28 cellular contexts compared by ENCODE assay signal in genomic region chr4:70364002-70364401, GRCh38. TPM values are rescaled to one million over a fixed set of nuclear protein-coding genes. Genes with fewer than 3 reads are reported as not detected.
DNase-seq lines count a peak whose midpoint lies in the region; ATAC-seq, FAIRE-seq and TF ChIP-seq lines count a peak whose summit lies in the region.
"Had no signal": no experiment of that assay in that cellular context is flagged by ENCODE, and none has a peak within 500 bp of the region (broad histone marks: within the 10 kb centered on the region; RNA-seq: fewer than 3 reads in every experiment).

No MANE protein-coding gene starts in this region.

- no peak overlapping the region for H3K27ac ChIP-seq in OCI-LY3 (ENCODE audit: low read length)
- H3K27ac ChIP-seq: BLaER1, HL-60, KMS-11, PC-9, SJSA1 had no signal

- H3K9me3 ChIP-seq in OCI-LY3 (ENCODE audit: insufficient read depth, low read length), result no peaks in the 10 kb centered on the region
- H3K9me3 ChIP-seq: BLaER1, SJSA1 had no signal

- H3K9ac ChIP-seq in OCI-LY3 (ENCODE audit: low read length), result no peak overlapping the region
- H3K9ac ChIP-seq: BLaER1, KMS-11 had no signal

- DNase-seq in GM12891 (ENCODE audit: insufficient read length, low spot score) (no peak), LoVo (ENCODE audit: low spot score) (no peak), GDM1 (lab: John Stamatoyannopoulos, UW) (no peak), NCI-H187 treated with DMSO at 0.1 percent for 48 hours (lab: John Stamatoyannopoulos, UW) (no peak)
- DNase-seq: 8988T; ACHN; CD4-positive, CD25-positive, alpha-beta regulatory T cell; DMS153; DND-41; NCI-H1092 treated with DMSO at 0.1 percent for 48 hours; NCI-H1436; NCI-H187; NCI-H2171 treated with DMSO at 0.1 percent for 48 hours; NCI-H345; NCI-H510A treated with DMSO at 0.1 percent for 48 hours; PC-9; Right ventricle myocardium superior; T-helper 2 cell had no signal

- peaks cover 39% of the 10 kb centered on the region for H3K4me1 ChIP-seq in OCI-LY3 (ENCODE audit: low read length)
- H3K4me1 ChIP-seq: BLaER1, SJSA1 had no signal

- H3K27me3 ChIP-seq in OCI-LY3 (ENCODE audit: low read depth, low read length), result no peaks in the 10 kb centered on the region
- H3K27me3 ChIP-seq: BLaER1, SJSA1 had no signal

- no peak for TF ChIP-seq POLR2A in GM12891 (IDR thresholded peaks at IDR 0.05; ENCODE audit: low read depth, low read length)

- no peak overlapping the region for H2AFZ ChIP-seq in OCI-LY3 (ENCODE audit: low read depth, low read length)
- H2AFZ ChIP-seq: PC-9 had no signal

- no peak for FAIRE-seq in GM12891 (lab: Jason Lieb, UNC)
- FAIRE-seq: H54 had no signal

- peak; percentile 63 for ATAC-seq in GM19463 (IDR thresholded peaks at IDR 0.05; ENCODE audit: unreplicated experiment)
- peak; percentile 61 for ATAC-seq in HG03060 (IDR thresholded peaks at IDR 0.05; ENCODE audit: low read depth, unreplicated experiment)
- ATAC-seq in GM19395 (IDR thresholded peaks at IDR 0.05; ENCODE audit: unreplicated experiment), result no peak

- H3K79me2 ChIP-seq in OCI-LY3 (ENCODE audit: low read length), result no peaks in the 10 kb centered on the region

- H3K4me2 ChIP-seq in OCI-LY3 (ENCODE audit: low read length), result peak overlapping the region; percentile 59
- H3K4me2 ChIP-seq: BLaER1, KMS-11, PC-9 had no signal

- H3K4me3 ChIP-seq in OCI-LY3 (ENCODE audit: low read length), result 0 out of 2 replicates have a peak overlapping the region, but pooled peaks have one; percentile 26
- H3K4me3 ChIP-seq: BLaER1, PC-9, SJSA1 had no signal

- TF ChIP-seq CTCF in OCI-LY3 (IDR thresholded peaks at IDR 0.05; ENCODE audit: low read depth, low read length), result no peak

- H4K20me1 ChIP-seq in OCI-LY3 (ENCODE audit: insufficient read depth, low read length), result no peaks in the 10 kb centered on the region
- H4K20me1 ChIP-seq: BLaER1 had no signal

- H3K36me3 ChIP-seq in OCI-LY3 (replicated peaks; ENCODE audit: low read depth, low read length), result no peaks in the 10 kb centered on the region
- H3K36me3 ChIP-seq: BLaER1, SJSA1 had no signal

TF ChIP-seq in GM12891, 5 proteins besides CTCF, POLR2A, EP300 and RAD21:
- TF ChIP-seq PAX5 (IDR thresholded peaks at IDR 0.05; ENCODE audit: insufficient read depth, low read length, severe bottlenecking) (no peak), POU2F2 (IDR thresholded peaks at IDR 0.05; ENCODE audit: low read depth, low read length) (no peak), SPI1 (IDR thresholded peaks at IDR 0.05; ENCODE audit: low read depth, low read length) (peak; percentile 49), POLR2AphosphoS5 (IDR thresholded peaks at IDR 0.05; ENCODE audit: low read depth, low read length) (no peak), TAF1 (IDR thresholded peaks at IDR 0.05; ENCODE audit: low read depth, low read length) (no peak)

RNA-seq across cellular contexts. Expression of gene SMR3A, which starts 3.4 kb away (rescaled TPM):
- not detected for polyA plus RNA-seq in GM12891 (2012; ENCODE audit: low read depth, missing spikeins)
- polyA plus RNA-seq: CD4-positive, CD25-positive, alpha-beta regulatory T cell; IgD-negative memory B cell had no signal

RNA-seq across cellular contexts. Expression of gene SMR3B, which starts 18.9 kb away (rescaled TPM):
- polyA plus RNA-seq in GM12891 (2012; ENCODE audit: low read depth, missing spikeins), result not detected
- polyA plus RNA-seq: CD4-positive, CD25-positive, alpha-beta regulatory T cell; IgD-negative memory B cell had no signal

RNA-seq across cellular contexts. Expression of gene CABS1, which starts 29.2 kb away (rescaled TPM):
- polyA plus RNA-seq in GM12891 (2012; ENCODE audit: low read depth, missing spikeins), result not detected
- polyA plus RNA-seq: CD4-positive, CD25-positive, alpha-beta regulatory T cell; IgD-negative memory B cell had no signal

RNA-seq across cellular contexts. Expression of gene OPRPN, which starts 33.7 kb away (rescaled TPM):
- not detected for polyA plus RNA-seq in GM12891 (2012; ENCODE audit: low read depth, missing spikeins)
- polyA plus RNA-seq: CD4-positive, CD25-positive, alpha-beta regulatory T cell; IgD-negative memory B cell had no signal
